Comparison of ENCODE assay signal across 7 cellular contexts in the genomic region with DNA sequence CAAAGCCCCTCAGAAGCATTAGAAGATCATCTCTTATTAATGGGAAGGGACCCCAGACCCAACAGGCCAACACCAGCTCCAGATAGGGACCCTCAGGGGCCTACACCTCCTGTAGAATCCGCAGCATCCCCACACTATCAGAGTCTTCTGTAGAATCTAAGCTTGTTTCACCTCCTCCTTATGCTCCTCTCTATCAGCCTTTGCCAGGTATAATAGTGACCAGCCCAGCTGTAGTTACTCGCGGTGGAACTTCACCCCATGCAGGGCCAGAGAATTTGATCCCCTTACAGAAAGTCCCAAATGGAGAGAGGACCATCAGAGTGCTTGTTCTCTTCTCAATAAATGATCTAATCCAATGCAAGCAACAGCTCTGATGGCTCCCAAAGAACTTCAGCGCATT.
DNase-seq lines count a peak whose midpoint lies in the region; TF ChIP-seq lines count a peak whose summit lies in the region.
"Not testable (repeated sequence)": the region's sequence is repeated elsewhere in the genome, so short reads cannot be mapped to it uniquely, and the experiment has no call there.

No MANE protein-coding gene starts in this region.

- not testable (repeated sequence) for H3K36me3 ChIP-seq in endodermal cell (ENCODE audit: control insufficient read depth, insufficient read depth, low read length); hepatocyte (replicated peaks; ENCODE audit: insufficient read depth, low read depth); mesendoderm (ENCODE audit: control insufficient read depth, insufficient read depth, low read length); sigmoid colon

- not testable (repeated sequence) for H3K27me3 ChIP-seq in endodermal cell (ENCODE audit: control insufficient read depth, insufficient read depth, low read length, poor library complexity, severe bottlenecking); hepatocyte; mesendoderm (ENCODE audit: insufficient read depth, low read length, poor library complexity); sigmoid colon

- TF ChIP-seq CTCF in endodermal cell (conservative IDR thresholded peaks at IDR 0.05); hepatocyte (IDR thresholded peaks at IDR 0.05; ENCODE audit: poor library complexity); sigmoid colon (IDR thresholded peaks at IDR 0.05): not testable (repeated sequence)

- H4K8ac ChIP-seq in mesendoderm (ENCODE audit: low read depth, low read length), result not testable (repeated sequence)

- CTCF ChIA-PET in activated naive CD4-positive, alpha-beta T cell treated with anti-CD3 and anti-CD28 coated beads for 36 hours (lab: Charles Lee), result interaction anchor here (4.7 kb wide), 1 partner anchor 11 kb away, joined by 49 read pairs; no protein-coding TSS in a partner anchor

- H3K36me3 Mint-ChIP-seq in activated naive CD4-positive, alpha-beta T cell treated with anti-CD3 and anti-CD28 coated beads for 36 hours (ENCODE audit: low read depth); endodermal cell (ENCODE audit: low read depth): not testable (repeated sequence)

- not testable (repeated sequence) for H3K9ac ChIP-seq in endodermal cell (ENCODE audit: extremely low read depth, low read length, poor library complexity, severe bottlenecking); mesendoderm (ENCODE audit: low read length)

- H2AK5ac ChIP-seq in mesendoderm (ENCODE audit: low read length), result not testable (repeated sequence)

- not testable (repeated sequence) for H3K4me1 Mint-ChIP-seq in activated naive CD4-positive, alpha-beta T cell treated with anti-CD3 and anti-CD28 coated beads for 36 hours (ENCODE audit: low read depth); endodermal cell

- H2BK15ac ChIP-seq in mesendoderm (replicated peaks; ENCODE audit: low read depth), result not testable (repeated sequence)

- not testable (repeated sequence) for TF ChIP-seq EP300 in sigmoid colon (IDR thresholded peaks at IDR 0.05)

- H3K9me2 ChIP-seq in hepatocyte (replicated peaks; ENCODE audit: insufficient read depth), result not testable (repeated sequence)

- TF ChIP-seq POLR2A in sigmoid colon (IDR thresholded peaks at IDR 0.05), result not testable (repeated sequence)

- WGBS in endodermal cell (ENCODE audit: insufficient coverage in 1 of 2, insufficient read length in 1 of 2), 2 experiments, result 64 to 68% methylated on average over 3 to 4 of the region's 4 CpGs
- WGBS in hepatocyte (ENCODE audit: low lambda C conversion rate, missing lambda C conversion rate), result 65% methylated on average over 4 of the region's 4 CpGs
- WGBS in mesendoderm (ENCODE audit: extremely low coverage, insufficient coverage, low lambda C conversion rate), result no CpG with 5 or more reads among the region's 4 CpGs
- 81 to 90% methylated on average over 4 of the region's 4 CpGs for WGBS in sigmoid colon, 2 donors

- H3K4me2 ChIP-seq in hepatocyte; mesendoderm (ENCODE audit: low read length): not testable (repeated sequence)

- not testable (repeated sequence) for H3K27ac ChIP-seq in endodermal cell (ENCODE audit: low read depth, low read length); hepatocyte; mesendoderm (ENCODE audit: low read depth, low read length); sigmoid colon

- H3K79me1 ChIP-seq in mesendoderm (ENCODE audit: low read length), result not testable (repeated sequence)

- intact Hi-C loops in activated naive CD4-positive, alpha-beta T cell treated with anti-CD3 and anti-CD28 coated beads for 36 hours (cut with micrococcal nuclease); sigmoid colon (cut with DNase I): not testable (repeated sequence)

- H4K5ac ChIP-seq in mesendoderm (ENCODE audit: low read length), result not testable (repeated sequence)

- H3K27me3 Mint-ChIP-seq in activated naive CD4-positive, alpha-beta T cell treated with anti-CD3 and anti-CD28 coated beads for 36 hours (ENCODE audit: low read depth); endodermal cell (ENCODE audit: insufficient read depth): not testable (repeated sequence)

- H2BK5ac ChIP-seq in mesendoderm (ENCODE audit: low read length), result not testable (repeated sequence)

- H3K79me2 ChIP-seq in hepatocyte; mesendoderm (ENCODE audit: control insufficient read depth, insufficient read depth, low read length): not testable (repeated sequence)

- not testable (repeated sequence) for H2BK120ac ChIP-seq in mesendoderm (ENCODE audit: low read depth, low read length)

- H4K20me1 ChIP-seq in hepatocyte (ENCODE audit: insufficient read depth, poor library complexity, severe bottlenecking), result not testable (repeated sequence)

- DNase-seq in NAMALWA (ENCODE audit: low spot score), result peak; percentile 10
- peak; percentile 1 to 2 for DNase-seq in activated CD4-positive, alpha-beta T cell treated with anti-CD3 and anti-CD28 coated beads for 4 hours
- peak; percentile 3 for DNase-seq in activated naive CD4-positive, alpha-beta T cell treated with anti-CD3 and anti-CD28 coated beads for 36 hours
- DNase-seq in endodermal cell, result peak; percentile 42
- peak; percentile 2 for DNase-seq in hepatocyte (ENCODE audit: low spot score)
- DNase-seq in mesendoderm, result peak; percentile 0
- DNase-seq in sigmoid colon, result peak; percentile 63

- H3K27ac Mint-ChIP-seq in activated naive CD4-positive, alpha-beta T cell treated with anti-CD3 and anti-CD28 coated beads for 36 hours; endodermal cell: not testable (repeated sequence)

- not testable (repeated sequence) for H3K23ac ChIP-seq in mesendoderm (ENCODE audit: low read length)

- H3K4ac ChIP-seq in mesendoderm (ENCODE audit: low read depth, low read length), result not testable (repeated sequence)

- H3K9me3 ChIP-seq in endodermal cell (ENCODE audit: control insufficient read depth, low read length); hepatocyte (ENCODE audit: low read depth); sigmoid colon: not testable (repeated sequence)

- not testable (repeated sequence) for H3K4me3 Mint-ChIP-seq in activated naive CD4-positive, alpha-beta T cell treated with anti-CD3 and anti-CD28 coated beads for 36 hours; endodermal cell

- H2AFZ ChIP-seq in hepatocyte, result not testable (repeated sequence)

- not testable (repeated sequence) for H3K56ac ChIP-seq in mesendoderm (ENCODE audit: low read length)

- not testable (repeated sequence) for H3K9me3 Mint-ChIP-seq in activated naive CD4-positive, alpha-beta T cell treated with anti-CD3 and anti-CD28 coated beads for 36 hours; endodermal cell

- H3K4me3 ChIP-seq in endodermal cell (ENCODE audit: low read length); hepatocyte; mesendoderm (ENCODE audit: low read length); sigmoid colon: not testable (repeated sequence)

- H3K18ac ChIP-seq in mesendoderm (ENCODE audit: low read length), result not testable (repeated sequence)

- H3K4me1 ChIP-seq in endodermal cell (ENCODE audit: control insufficient read depth, insufficient read depth, low read length); hepatocyte (ENCODE audit: insufficient read depth); mesendoderm (ENCODE audit: control insufficient read depth, low read depth, low read length); sigmoid colon: not testable (repeated sequence)

Comparison
In these comparisons a context has a peak if more than half of its experiments do, and no peak if none do; other contexts are left out.
1. DNase-seq: peak in every context shown above with its lines; median percentile 63 in sigmoid colon; 42 in endodermal cell; 10 in NAMALWA; 3 in activated naive CD4-positive, alpha-beta T cell treated with anti-CD3 and anti-CD28 coated beads for 36 hours; 2 in hepatocyte; 2 in activated CD4-positive, alpha-beta T cell treated with anti-CD3 and anti-CD28 coated beads for 4 hours; 0 in mesendoderm.